ENCODE assay signal across 10 cellular contexts in the genomic region with DNA sequence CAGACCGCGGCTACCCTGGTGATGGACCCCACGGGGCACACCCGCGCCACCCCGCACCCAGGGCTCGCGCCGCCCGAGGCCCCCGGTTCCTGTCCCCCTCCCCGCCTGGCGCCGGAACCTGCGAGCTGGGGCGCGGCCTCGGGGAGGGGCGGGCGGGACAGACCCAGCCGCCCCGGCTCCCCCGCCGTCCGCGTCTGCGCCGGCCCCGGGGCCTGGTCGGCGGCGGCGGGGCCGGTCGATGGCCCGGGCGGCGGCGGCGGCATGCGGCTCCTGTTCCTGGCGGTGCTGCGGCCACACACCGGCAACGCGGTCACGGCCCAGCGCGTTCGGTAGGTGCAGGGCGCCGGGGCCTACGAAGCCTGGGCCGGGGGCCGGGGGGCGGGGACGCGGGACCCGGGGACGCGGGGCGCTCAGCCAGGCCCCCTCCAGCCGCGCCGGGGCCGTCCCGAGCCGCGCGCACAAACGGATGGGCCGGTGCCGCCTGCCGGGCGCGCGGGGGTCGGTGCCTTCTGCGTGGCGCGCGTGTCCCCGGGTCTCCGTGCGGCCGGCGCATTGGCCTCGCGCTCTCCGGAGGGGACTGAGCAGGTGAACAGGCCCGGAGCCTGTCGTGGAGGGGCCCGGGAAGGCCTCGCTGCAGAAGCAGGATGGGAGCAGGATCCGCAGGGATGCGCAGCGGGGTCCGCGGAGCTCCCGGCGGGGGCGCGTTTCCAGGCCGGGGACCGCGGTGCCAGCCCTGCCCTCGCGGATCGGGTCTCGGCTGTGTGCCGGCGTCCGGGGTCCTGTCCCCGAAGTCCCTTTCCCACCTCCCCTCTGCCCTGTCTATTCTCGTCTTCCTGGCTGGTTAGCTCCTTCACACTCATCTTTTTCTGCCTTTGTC. TPM values are rescaled to one million over a fixed set of nuclear protein-coding genes. Genes with fewer than 3 reads are reported as not detected.
DNase-seq lines count a peak whose midpoint lies in the region; ATAC-seq lines count a peak whose summit lies in the region.
"Had no signal": no experiment of that assay in that cellular context is flagged by ENCODE, and none has a peak within 500 bp of the region (broad histone marks: within the 10 kb centered on the region; RNA-seq: fewer than 3 reads in every experiment).

Gene GLT1D1, plus strand, starts transcription at position 158 of the 877 bp plus-strand sequence. Its CDS starts 104 bp downstream, at position 262.

- CTCF ChIA-PET in CD8-positive, alpha-beta memory T cell (lab: Charles Lee) = no interaction called here
- CTCF ChIA-PET in naive thymus-derived CD4-positive, alpha-beta T cell (lab: Charles Lee) = no interaction called here
- CTCF ChIA-PET in activated naive CD4-positive, alpha-beta T cell treated with anti-CD3 and anti-CD28 coated beads, Interleukin-2, amount 10 ng/mL, durations not matched to agents 7 days and 5 days (lab: Charles Lee) = no interaction called here

- peak within 1 kb of the TSS in 5 of 7 donors; percentile 8 to 72 (median 55) for H3K4me3 Mint-ChIP-seq in CD8-positive, alpha-beta memory T cell
- peak within 1 kb of the TSS in 3 of 10 donors; percentile 41 to 70 (median 59) for H3K4me3 Mint-ChIP-seq in naive thymus-derived CD4-positive, alpha-beta T cell
- H3K4me3 Mint-ChIP-seq in activated naive CD4-positive, alpha-beta T cell treated with anti-CD3 and anti-CD28 coated beads, Interleukin-2, amount 10 ng/mL, durations not matched to agents 7 days and 5 days = no peak within 1 kb of the TSS

- H3K27ac Mint-ChIP-seq in CD8-positive, alpha-beta memory T cell = peak within 1 kb of the TSS in 1 of 8 donors; percentile 68
- H3K27ac Mint-ChIP-seq in naive thymus-derived CD4-positive, alpha-beta T cell = no peak within 1 kb of the TSS
- H3K27ac Mint-ChIP-seq in activated naive CD4-positive, alpha-beta T cell treated with anti-CD3 and anti-CD28 coated beads, Interleukin-2, amount 10 ng/mL, durations not matched to agents 7 days and 5 days = no peak within 1 kb of the TSS

- H3K27me3 ChIP-seq in CD8-positive, alpha-beta memory T cell (ENCODE audit: insufficient read depth, low read length, poor library complexity, severe bottlenecking) = no peaks in the 10 kb centered on the region
- no peaks in the 10 kb centered on the region for H3K27me3 ChIP-seq in naive thymus-derived CD4-positive, alpha-beta T cell (ENCODE audit: control insufficient read depth in 2 of 2, insufficient read depth in 2 of 2, low read length in 2 of 2)

- ATAC-seq in GM19455 (IDR thresholded peaks at IDR 0.05; ENCODE audit: unreplicated experiment) (peak; percentile 48), HG03342 (IDR thresholded peaks at IDR 0.05; ENCODE audit: unreplicated experiment) (no peak)
- ATAC-seq in naive thymus-derived CD4-positive, alpha-beta T cell = peak; percentile 23

- H3K9me3 Mint-ChIP-seq in CD8-positive, alpha-beta memory T cell = no peaks in the 10 kb centered on the region
- H3K9me3 Mint-ChIP-seq in naive thymus-derived CD4-positive, alpha-beta T cell = peaks cover 0 to 6% (median 1%) of the 10 kb centered on the region in 11 donors
- no peaks in the 10 kb centered on the region for H3K9me3 Mint-ChIP-seq in activated naive CD4-positive, alpha-beta T cell treated with anti-CD3 and anti-CD28 coated beads, Interleukin-2, amount 10 ng/mL, durations not matched to agents 7 days and 5 days

- peaks cover 0 to 2% (median 0%) of the 10 kb centered on the region in 3 donors for H3K36me3 Mint-ChIP-seq in CD8-positive, alpha-beta memory T cell
- peaks cover 0 to 4% (median 0%) of the 10 kb centered on the region in 5 donors for H3K36me3 Mint-ChIP-seq in naive thymus-derived CD4-positive, alpha-beta T cell
- no peaks in the 10 kb centered on the region for H3K36me3 Mint-ChIP-seq in activated naive CD4-positive, alpha-beta T cell treated with anti-CD3 and anti-CD28 coated beads, Interleukin-2, amount 10 ng/mL, durations not matched to agents 7 days and 5 days

- H3K4me3 ChIP-seq in CD8-positive, alpha-beta memory T cell (ENCODE audit: low read length) = no peak within 1 kb of the TSS
- H3K4me3 ChIP-seq in naive thymus-derived CD4-positive, alpha-beta T cell (ENCODE audit: low read length) = no peak within 1 kb of the TSS

- H3K27me3 Mint-ChIP-seq in CD8-positive, alpha-beta memory T cell = peaks cover 30 to 34% of the 10 kb centered on the region in 2 donors
- peaks cover 25 to 51% (median 33%) of the 10 kb centered on the region in 5 donors for H3K27me3 Mint-ChIP-seq in naive thymus-derived CD4-positive, alpha-beta T cell
- peaks cover 58% of the 10 kb centered on the region for H3K27me3 Mint-ChIP-seq in activated naive CD4-positive, alpha-beta T cell treated with anti-CD3 and anti-CD28 coated beads, Interleukin-2, amount 10 ng/mL, durations not matched to agents 7 days and 5 days

- H3K4me1 Mint-ChIP-seq in CD8-positive, alpha-beta memory T cell = peaks cover 0 to 4% (median 2%) of the 10 kb centered on the region in 3 donors
- H3K4me1 Mint-ChIP-seq in naive thymus-derived CD4-positive, alpha-beta T cell = peaks cover 0 to 8% (median 4%) of the 10 kb centered on the region in 7 donors
- no peaks in the 10 kb centered on the region for H3K4me1 Mint-ChIP-seq in activated naive CD4-positive, alpha-beta T cell treated with anti-CD3 and anti-CD28 coated beads, Interleukin-2, amount 10 ng/mL, durations not matched to agents 7 days and 5 days

- H3K4me1 ChIP-seq in CD8-positive, alpha-beta memory T cell (ENCODE audit: insufficient read depth, low read length) = no peaks in the 10 kb centered on the region
- no peaks in the 10 kb centered on the region for H3K4me1 ChIP-seq in naive thymus-derived CD4-positive, alpha-beta T cell (ENCODE audit: control insufficient read depth in 2 of 2, insufficient read depth in 2 of 2, low read length in 2 of 2)

- no peaks in the 10 kb centered on the region for H3K36me3 ChIP-seq in CD8-positive, alpha-beta memory T cell (ENCODE audit: insufficient read depth, low read length)
- no peaks in the 10 kb centered on the region for H3K36me3 ChIP-seq in naive thymus-derived CD4-positive, alpha-beta T cell (ENCODE audit: control insufficient read depth in 2 of 3, insufficient read depth in 3 of 3, low read length in 3 of 3)

- POLR2A ChIA-PET in CD8-positive, alpha-beta memory T cell (lab: Charles Lee) = no interaction called here
- POLR2A ChIA-PET in naive thymus-derived CD4-positive, alpha-beta T cell (lab: Charles Lee) = no interaction called here

- intact Hi-C loops in naive thymus-derived CD4-positive, alpha-beta T cell (cut with micrococcal nuclease) = no loop called here

- H3K27ac ChIP-seq in CD8-positive, alpha-beta memory T cell (ENCODE audit: low read depth, low read length) = no peak within 1 kb of the TSS
- H3K27ac ChIP-seq in caudate nucleus (ENCODE audit: low read depth, low read length) = peak within 1 kb of the TSS; percentile 58
- no peak within 1 kb of the TSS for H3K27ac ChIP-seq in naive thymus-derived CD4-positive, alpha-beta T cell (ENCODE audit: low read depth, low read length)

- DNase-seq in CD8-positive, alpha-beta memory T cell = no peak
- DNase-seq in caudate nucleus (lab: John Stamatoyannopoulos, UW) = peak in 12 of 61 donors; percentile 5 to 53 (median 30)
- no peak for DNase-seq in naive thymus-derived CD4-positive, alpha-beta T cell
- no peak for DNase-seq in activated naive CD4-positive, alpha-beta T cell treated with anti-CD3 and anti-CD28 coated beads, Interleukin-2, amount 10 ng/mL, durations not matched to agents 7 days and 5 days
- DNase-seq in superior temporal gyrus (ENCODE audit: extremely low spot score) = no peak
- DNase-seq in activated CD8-positive, alpha-beta memory T cell treated with anti-CD3 and anti-CD28 coated beads, Interleukin-2, amount 50 U/mL, for 48 hours = no peak

- no peaks in the 10 kb centered on the region for H3K9me3 ChIP-seq in CD8-positive, alpha-beta memory T cell (ENCODE audit: low read length)
- H3K9me3 ChIP-seq in naive thymus-derived CD4-positive, alpha-beta T cell (ENCODE audit: control insufficient read depth in 2 of 3, low read length in 3 of 3) = no peaks in the 10 kb centered on the region

RNA-seq across cellular contexts. Expression of gene GLT1D1, which starts in this region (rescaled TPM):
- total RNA-seq in CD8-positive, alpha-beta memory T cell = under 1 TPM; 0.22 to 0.24 TPM
- polyA plus RNA-seq in CD8-positive, alpha-beta memory T cell = 0.24 TPM
- total RNA-seq in naive thymus-derived CD4-positive, alpha-beta T cell = 10 to 100 TPM in 1 of 5 experiments, 1 to 10 TPM in 1, under 1 TPM in 2, not detected in 1; 0.11 to 16.9 (median 1.1) TPM
- not detected for polyA plus RNA-seq in naive thymus-derived CD4-positive, alpha-beta T cell
- total RNA-seq: RPMI7951 had no signal
- polyA plus RNA-seq: keratinocyte had no signal
